ENCODE assay signal across 8 cellular contexts in the genomic region with DNA sequence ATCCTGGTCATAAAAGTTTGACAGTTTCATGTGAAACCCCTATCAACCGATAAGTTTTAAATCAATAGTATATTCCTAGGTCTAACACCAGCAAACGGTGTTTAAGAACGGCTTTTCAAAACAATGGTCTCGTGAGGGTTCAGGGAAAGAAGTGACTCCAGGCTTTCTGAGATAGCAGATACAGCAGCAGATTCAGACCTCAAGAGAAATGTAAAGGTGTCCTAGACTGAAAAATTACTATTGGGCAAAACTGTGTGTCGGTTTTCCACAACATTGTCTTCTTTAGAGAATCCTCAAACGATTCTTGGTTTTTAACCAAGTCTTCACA. TPM values are rescaled to one million over a fixed set of nuclear protein-coding genes. Genes with fewer than 3 reads are reported as not detected.
DNase-seq lines count a peak whose midpoint lies in the region; ATAC-seq and TF ChIP-seq lines count a peak whose summit lies in the region.

No MANE protein-coding gene starts in this region.

- no peak for DNase-seq in activated CD4-positive, alpha-beta T cell treated with anti-CD3 and anti-CD28 coated beads, Interleukin-2, amount 10 ng/mL, durations not matched to agents 7 days and 5 days
- no peak for DNase-seq in activated CD4-positive, alpha-beta T cell treated with anti-CD3 and anti-CD28 coated beads, Interleukin-2, amount 50 U/mL, for 4 hours
- no peak for DNase-seq in WERI-Rb-1
- peak; percentile 5 for DNase-seq in glomerular visceral epithelial cell (ENCODE audit: extremely low spot score)
- DNase-seq in Ammon's horn (ENCODE audit: low spot score), result no peak

- peaks cover 42 to 44% (median 43%) of the 10 kb centered on the region in 3 donors for H3K4me1 ChIP-seq in skeletal muscle tissue (ENCODE audit: control insufficient read depth in 3 of 3, insufficient read depth in 3 of 3, low read length in 3 of 3)

- H3K4me3 ChIP-seq in WERI-Rb-1 (ENCODE audit: low read depth, low read length), result peak overlapping the region; percentile 83
- H3K4me3 ChIP-seq in skeletal muscle tissue (ENCODE audit: low read length in 3 of 3), result peak overlapping the region; percentile 78 to 88 (median 88)

- POLR2A ChIA-PET in activated CD4-positive, alpha-beta T cell treated with anti-CD3 and anti-CD28 coated beads, Interleukin-2, amount 10 ng/mL, durations not matched to agents 7 days and 5 days (lab: Charles Lee), result no interaction called here

- no peaks in the 10 kb centered on the region for H3K27me3 ChIP-seq in WERI-Rb-1 (ENCODE audit: insufficient read depth, low read depth, severe bottlenecking)
- H3K27me3 ChIP-seq in skeletal muscle tissue (ENCODE audit: control insufficient read depth in 3 of 3, insufficient read depth in 3 of 3, low read length in 3 of 3), result no peaks in the 10 kb centered on the region

- peaks cover 52% of the 10 kb centered on the region for H3K4me1 Mint-ChIP-seq in activated CD4-positive, alpha-beta T cell treated with anti-CD3 and anti-CD28 coated beads, Interleukin-2, amount 10 ng/mL, durations not matched to agents 7 days and 5 days

- TF ChIP-seq CTCF in WERI-Rb-1 (IDR thresholded peaks at IDR 0.05; ENCODE audit: low read depth, low read length), result no peak

- H3K9ac ChIP-seq in skeletal muscle tissue (ENCODE audit: low read depth in 1 of 3, low read length in 3 of 3), result peak overlapping the region; percentile 87 to 94 (median 94)

- peak overlapping the region; percentile 99 for H3K27ac Mint-ChIP-seq in activated CD4-positive, alpha-beta T cell treated with anti-CD3 and anti-CD28 coated beads, Interleukin-2, amount 10 ng/mL, durations not matched to agents 7 days and 5 days

- no peaks in the 10 kb centered on the region for H3K9me3 Mint-ChIP-seq in activated CD4-positive, alpha-beta T cell treated with anti-CD3 and anti-CD28 coated beads, Interleukin-2, amount 10 ng/mL, durations not matched to agents 7 days and 5 days

- H3K4me3 Mint-ChIP-seq in activated CD4-positive, alpha-beta T cell treated with anti-CD3 and anti-CD28 coated beads, Interleukin-2, amount 10 ng/mL, durations not matched to agents 7 days and 5 days, result peak overlapping the region; percentile 97

- H3K36me3 ChIP-seq in WERI-Rb-1 (peaks cover 13% of the 10 kb centered on the region), skeletal muscle tissue (ENCODE audit: control insufficient read depth in 3 of 3, insufficient read depth in 3 of 3, low read length in 3 of 3) (no peaks in the 10 kb centered on the region)

- H3K27ac ChIP-seq in WERI-Rb-1 (peak overlapping the region; percentile 98), skeletal muscle tissue (ENCODE audit: low read depth, low read length) (peak overlapping the region; percentile 95)

- ATAC-seq in GM18858 (IDR thresholded peaks at IDR 0.05; ENCODE audit: unreplicated experiment) (no peak), HG02884 (IDR thresholded peaks at IDR 0.05; ENCODE audit: unreplicated experiment) (no peak)

- no peaks in the 10 kb centered on the region for H3K9me3 ChIP-seq in WERI-Rb-1 (ENCODE audit: severe bottlenecking)
- no peaks in the 10 kb centered on the region for H3K9me3 ChIP-seq in skeletal muscle tissue (ENCODE audit: control insufficient read depth in 3 of 3, low read length in 3 of 3)

- peaks cover 28% of the 10 kb centered on the region for H3K36me3 Mint-ChIP-seq in activated CD4-positive, alpha-beta T cell treated with anti-CD3 and anti-CD28 coated beads, Interleukin-2, amount 10 ng/mL, durations not matched to agents 7 days and 5 days (ENCODE audit: low read depth)

- CTCF ChIA-PET in activated CD4-positive, alpha-beta T cell treated with anti-CD3 and anti-CD28 coated beads, Interleukin-2, amount 10 ng/mL, durations not matched to agents 7 days and 5 days (lab: Charles Lee), result interaction anchor here (0.7 to 2.3 kb wide), 2 partner anchors 17 to 161 kb away, joined by 3 to 7 read pairs; no protein-coding TSS in a partner anchor

- no peaks in the 10 kb centered on the region for H3K27me3 Mint-ChIP-seq in activated CD4-positive, alpha-beta T cell treated with anti-CD3 and anti-CD28 coated beads, Interleukin-2, amount 10 ng/mL, durations not matched to agents 7 days and 5 days

RNA-seq across cellular contexts. Expression of a gene that starts 1.3 kb away (rescaled TPM):
- total RNA-seq in activated CD4-positive, alpha-beta T cell treated with anti-CD3 and anti-CD28 coated beads, Interleukin-2, amount 10 ng/mL, durations not matched to agents 7 days and 5 days, result 10 to 100 TPM; 44.4 to 48.3 TPM
- total RNA-seq in skeletal muscle tissue, result 48.5 TPM
